1 cellular context compared by ENCODE assay signal in genomic region chr11:29051935-29052334, GRCh38.
TF ChIP-seq lines count a peak whose summit lies in the region.

No MANE protein-coding gene starts in this region.

TF ChIP-seq in SK-N-SH treated with all-trans-retinoic acid at 6 μM for 48 hours, 23 proteins besides CTCF, POLR2A, EP300 and RAD21 (continued from another document):
- TF ChIP-seq, protein P1, sequence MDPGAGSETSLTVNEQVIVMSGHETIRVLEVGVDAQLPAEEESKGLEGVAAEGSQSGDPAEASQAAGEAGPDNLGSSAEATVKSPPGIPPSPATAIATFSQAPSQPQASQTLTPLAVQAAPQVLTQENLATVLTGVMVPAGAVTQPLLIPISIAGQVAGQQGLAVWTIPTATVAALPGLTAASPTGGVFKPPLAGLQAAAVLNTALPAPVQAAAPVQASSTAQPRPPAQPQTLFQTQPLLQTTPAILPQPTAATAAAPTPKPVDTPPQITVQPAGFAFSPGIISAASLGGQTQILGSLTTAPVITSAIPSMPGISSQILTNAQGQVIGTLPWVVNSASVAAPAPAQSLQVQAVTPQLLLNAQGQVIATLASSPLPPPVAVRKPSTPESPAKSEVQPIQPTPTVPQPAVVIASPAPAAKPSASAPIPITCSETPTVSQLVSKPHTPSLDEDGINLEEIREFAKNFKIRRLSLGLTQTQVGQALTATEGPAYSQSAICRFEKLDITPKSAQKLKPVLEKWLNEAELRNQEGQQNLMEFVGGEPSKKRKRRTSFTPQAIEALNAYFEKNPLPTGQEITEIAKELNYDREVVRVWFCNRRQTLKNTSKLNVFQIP (CRISPR knock-in tag; IDR thresholded peaks at IDR 0.05; ENCODE audit: borderline replicate concordance, low read depth) = no peak
- no peak for TF ChIP-seq ZNF565 (CRISPR knock-in tag; conservative IDR thresholded peaks at IDR 0.05; ENCODE audit: low read depth)
